In the genomic region with DNA sequence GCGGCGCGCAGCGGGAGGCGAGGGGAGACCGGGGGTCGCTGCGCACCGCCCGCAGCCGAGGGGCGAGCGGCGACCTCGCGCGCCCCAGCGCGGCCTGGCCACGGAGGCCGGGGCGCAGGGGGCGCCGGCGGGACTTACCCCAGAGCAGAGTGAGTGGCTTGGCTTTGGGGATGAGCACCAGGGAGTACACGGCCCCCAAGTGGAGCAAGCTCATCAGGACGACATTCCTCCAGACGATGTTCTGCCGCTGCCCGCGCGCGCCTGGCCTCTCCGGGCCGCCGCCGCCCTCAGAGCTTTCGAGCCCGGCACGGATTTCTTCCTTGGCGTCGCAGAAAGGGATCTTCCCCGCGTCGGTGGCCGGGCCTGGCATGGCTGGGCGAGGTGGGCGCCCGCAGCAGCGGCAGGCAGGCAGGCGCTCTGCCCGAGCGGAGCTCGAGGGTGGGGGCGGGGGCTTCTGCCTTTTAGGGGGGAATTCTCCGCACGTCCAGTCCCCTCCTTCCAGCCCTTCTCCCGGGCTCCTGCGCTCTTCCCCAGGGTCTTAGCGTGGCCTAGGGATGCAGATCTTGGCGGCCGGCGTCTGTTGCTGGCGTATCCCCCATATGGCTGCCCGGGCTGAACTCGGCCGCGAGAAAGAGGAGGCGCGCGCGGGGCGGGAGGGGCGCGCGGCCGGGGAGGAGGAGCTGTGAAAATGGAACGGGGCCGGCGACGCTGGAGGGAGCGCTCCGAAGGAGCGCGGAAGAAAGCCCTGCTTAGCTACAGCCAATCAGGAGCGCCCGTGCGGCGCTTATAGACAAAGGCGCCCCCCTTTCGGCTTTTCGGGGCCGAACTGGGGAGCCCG, we compare ENCODE assay signal across 9 cellular contexts. TPM values are rescaled to one million over a fixed set of nuclear protein-coding genes. Genes with fewer than 3 reads are reported as not detected.
DNase-seq lines count a peak whose midpoint lies in the region; ATAC-seq and TF ChIP-seq lines count a peak whose summit lies in the region.
"Had no signal": no experiment of that assay in that cellular context is flagged by ENCODE, and none has a peak within 500 bp of the region (broad histone marks: within the 10 kb centered on the region; RNA-seq: fewer than 3 reads in every experiment).

A gene (minus strand): TSS at position 629 of the 838 bp plus-strand sequence. CDS start 259 bp downstream, at position 370.

- H3K4me3 Mint-ChIP-seq in activated B cell treated with CpG ODN at 0.5 μM for 24 hours: peak within 1 kb of the TSS; percentile 80

- H3K36me3 Mint-ChIP-seq in activated B cell treated with CpG ODN at 0.5 μM for 24 hours (ENCODE audit: low read depth): no peaks in the 10 kb centered on the region

- H3K27me3 Mint-ChIP-seq in activated B cell treated with CpG ODN at 0.5 μM for 24 hours: peaks cover 43% of the 10 kb centered on the region

- ATAC-seq in HG02759 (IDR thresholded peaks at IDR 0.05; ENCODE audit: unreplicated experiment) (peak; percentile 92), activated B cell treated with CpG ODN at 0.5 μM for 24 hours (ENCODE audit: low read depth) (peak; percentile 55)

- intact Hi-C loops in activated B cell treated with CpG ODN at 0.5 μM for 24 hours (cut with micrococcal nuclease): no loop called here

- no peak for TF ChIP-seq CTCF in activated B cell treated with CpG ODN at 0.5 μM for 24 hours (IDR thresholded peaks at IDR 0.05)

- no peaks in the 10 kb centered on the region for H3K9me3 Mint-ChIP-seq in activated B cell treated with CpG ODN at 0.5 μM for 24 hours

- no peak within 1 kb of the TSS for H3K27ac Mint-ChIP-seq in activated B cell treated with CpG ODN at 0.5 μM for 24 hours

- peak within 1 kb of the TSS; percentile 93 for H3K27ac ChIP-seq in cingulate gyrus (ENCODE audit: low read depth, low read length)
- H3K27ac ChIP-seq: 22Rv1 had no signal

- POLR2A ChIA-PET in activated B cell treated with CpG ODN at 0.5 μM for 24 hours (lab: Charles Lee): no interaction called here

- peak; percentile 61 for DNase-seq in DMS53 (lab: John Stamatoyannopoulos, UW)
- no peak for DNase-seq in DMS53 treated with DMSO at 0.1 percent for 48 hours (lab: John Stamatoyannopoulos, UW; ENCODE audit: unreplicated experiment)
- peak; percentile 44 for DNase-seq in NCI-H1417 treated with DMSO at 0.1 percent for 48 hours (lab: John Stamatoyannopoulos, UW)
- no peak for DNase-seq in activated B cell treated with CpG ODN at 0.5 μM for 24 hours
- peak; percentile 89 for DNase-seq in kidney tubule cell (ENCODE audit: low spot score)
- peak; percentile 31 to 43 for DNase-seq in stimulated activated CD4-positive, alpha-beta T cell treated with anti-CD3 and anti-CD28 coated beads, Interleukin-15, amount 100 ng/mL, for 48 hours (ENCODE audit: low read depth in 2 of 2)

- H3K4me1 Mint-ChIP-seq in activated B cell treated with CpG ODN at 0.5 μM for 24 hours: peaks cover 19% of the 10 kb centered on the region

- CTCF ChIA-PET in activated B cell treated with CpG ODN at 0.5 μM for 24 hours (lab: Charles Lee): interaction anchor here (0.6 kb wide), 1 partner anchor 28 kb away, joined by 3 read pairs; no protein-coding TSS in a partner anchor

RNA-seq across cellular contexts. Expression of the gene that starts here (rescaled TPM):
- total RNA-seq in activated B cell treated with CpG ODN at 0.5 μM for 24 hours: not detected in 2 replicates

Comparison
In these comparisons a context has a peak if more than half of its experiments do, and no peak if none do; other contexts are left out.
1. DNase-seq: peak in DMS53 (single experiment), NCI-H1417 treated with DMSO at 0.1 percent for 48 hours (single experiment), kidney tubule cell (single experiment) and stimulated activated CD4-positive, alpha-beta T cell treated with anti-CD3 and anti-CD28 coated beads, Interleukin-15, amount 100 ng/mL, for 48 hours (2 of 2); none in DMS53 treated with DMSO at 0.1 percent for 48 hours (single experiment) and activated B cell treated with CpG ODN at 0.5 μM for 24 hours (single experiment).
2. Peak in ATAC-seq in activated B cell treated with CpG ODN at 0.5 μM for 24 hours; RNA of the gene not detected or under 1 TPM.